8 cellular contexts compared by ENCODE assay signal in the genomic region with DNA sequence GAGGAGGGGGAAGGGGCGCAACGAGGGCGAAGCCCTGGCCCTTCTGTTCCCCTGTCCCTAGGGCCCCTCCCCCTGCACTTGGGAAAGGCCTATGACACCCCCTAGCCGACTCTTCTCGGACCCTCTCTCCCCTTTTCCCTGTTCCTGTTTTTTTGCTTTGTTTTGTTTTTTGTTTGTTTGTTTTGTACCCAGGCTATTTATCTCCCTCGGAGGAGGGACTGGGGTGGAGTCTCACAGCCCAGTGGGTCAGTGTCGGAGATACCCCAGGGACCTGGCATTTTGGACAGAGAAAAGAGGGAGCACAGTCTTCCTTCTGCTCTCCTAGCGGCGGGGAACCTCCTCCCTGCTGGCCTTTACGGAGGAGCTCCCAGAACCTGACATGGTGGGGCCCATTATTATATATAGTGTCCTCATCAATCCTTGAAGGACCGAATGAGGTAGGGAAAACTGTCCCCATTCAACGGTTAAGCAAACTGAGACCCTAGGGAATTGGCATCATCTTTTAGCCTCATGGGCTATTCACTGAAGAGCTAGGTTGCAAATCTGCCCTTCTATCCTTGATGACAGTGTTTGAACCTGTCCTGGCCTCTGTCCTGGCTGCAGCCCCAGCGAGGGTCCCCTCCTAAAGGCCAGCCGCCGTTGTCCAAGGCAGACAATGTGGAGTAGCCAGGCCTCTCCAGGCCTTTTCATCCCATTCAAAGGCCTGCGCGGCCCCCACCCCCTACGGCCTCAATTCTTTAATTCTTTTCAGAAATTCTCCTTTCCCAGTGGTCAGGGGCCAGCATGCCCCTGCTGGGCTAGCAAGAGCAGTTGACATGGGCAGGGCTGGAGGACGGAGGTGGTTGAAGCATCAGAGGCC. TPM values are rescaled to one million over a fixed set of nuclear protein-coding genes. Genes with fewer than 3 reads are reported as not detected.
DNase-seq lines count a peak whose midpoint lies in the region; ATAC-seq and TF ChIP-seq lines count a peak whose summit lies in the region.
"Had no signal": no experiment of that assay in that cellular context is flagged by ENCODE, and none has a peak within 500 bp of the region (broad histone marks: within the 10 kb centered on the region; RNA-seq: fewer than 3 reads in every experiment).

No MANE protein-coding gene starts in this region.

- POLR2A ChIA-PET in HEK293 (lab: Yijun Ruan, JAX): interaction anchor here (0.6 to 1.3 kb wide), 2 partner anchors 61 to 461 kb away, joined by 3 to 5 read pairs; a partner anchor contains a TSS

- peak overlapping the region; percentile 21; the same call in 1 of the 2 replicates for H3K27ac ChIP-seq in HEK293 (ENCODE audit: extremely low read depth, low read depth, low read length)

- no peak for TF ChIP-seq CTCF in HEK293 (tag by site-specific recombination; IDR thresholded peaks at IDR 0.05)

- no peak for DNase-seq in activated naive CD8-positive, alpha-beta T cell treated with anti-CD3 and anti-CD28 coated beads for 36 hours
- DNase-seq in immature natural killer cell (no peak), occipital lobe (lab: John Stamatoyannopoulos, UW) (no peak), inferior parietal cortex (ENCODE audit: extremely low spot score) (no peak), G401 (ENCODE audit: low spot score) (no peak)
- no peak for DNase-seq in stimulated activated naive B cell treated with anti-CD40 and anti-IgM and Interleukin-4, amounts not matched to agents 10 μg/mL and 1 μg/mL and 100 μg/mL, for 72 hours
- DNase-seq: SIG-M5 had no signal

- no peaks in the 10 kb centered on the region for H3K4me1 ChIP-seq in HEK293 (ENCODE audit: control insufficient read depth, insufficient read depth, low read length)

- H3K4me1 Mint-ChIP-seq in activated naive CD8-positive, alpha-beta T cell treated with anti-CD3 and anti-CD28 coated beads for 36 hours: peaks cover 18% of the 10 kb centered on the region
- peaks cover 34 to 41% of the 10 kb centered on the region in 2 donors for H3K4me1 Mint-ChIP-seq in immature natural killer cell
- H3K4me1 Mint-ChIP-seq in stimulated activated naive B cell treated with anti-CD40 and anti-IgM and Interleukin-4, amounts not matched to agents 10 μg/mL and 1 μg/mL and 100 μg/mL, for 72 hours: peaks cover 31 to 53% of the 10 kb centered on the region in 2 donors

- H3K27me3 Mint-ChIP-seq in activated naive CD8-positive, alpha-beta T cell treated with anti-CD3 and anti-CD28 coated beads for 36 hours: peaks cover 48% of the 10 kb centered on the region
- peaks cover 4 to 7% (median 4%) of the 10 kb centered on the region in 3 donors for H3K27me3 Mint-ChIP-seq in immature natural killer cell (ENCODE audit: low read depth in 3 of 3)
- H3K27me3 Mint-ChIP-seq in stimulated activated naive B cell treated with anti-CD40 and anti-IgM and Interleukin-4, amounts not matched to agents 10 μg/mL and 1 μg/mL and 100 μg/mL, for 72 hours: peaks cover 65 to 84% of the 10 kb centered on the region in 2 donors

- no peaks in the 10 kb centered on the region for H3K9me3 ChIP-seq in HEK293 (ENCODE audit: control insufficient read depth, insufficient read depth, low read depth, low read length)

- peak overlapping the region; percentile 62 for H3K4me3 ChIP-seq in HEK293 (ENCODE audit: low read depth, low read length)

- no peak overlapping the region for H3K27ac Mint-ChIP-seq in activated naive CD8-positive, alpha-beta T cell treated with anti-CD3 and anti-CD28 coated beads for 36 hours
- peak overlapping the region in 3 of 6 donors; percentile 32 to 58 (median 44) for H3K27ac Mint-ChIP-seq in immature natural killer cell
- peak overlapping the region; percentile 82 for H3K27ac Mint-ChIP-seq in stimulated activated naive B cell treated with anti-CD40 and anti-IgM and Interleukin-4, amounts not matched to agents 10 μg/mL and 1 μg/mL and 100 μg/mL, for 72 hours

- H3K4me3 Mint-ChIP-seq in activated naive CD8-positive, alpha-beta T cell treated with anti-CD3 and anti-CD28 coated beads for 36 hours: peak overlapping the region; percentile 39
- peak overlapping the region; percentile 75 to 87 (median 78) for H3K4me3 Mint-ChIP-seq in immature natural killer cell
- peak overlapping the region; percentile 68 to 76 for H3K4me3 Mint-ChIP-seq in stimulated activated naive B cell treated with anti-CD40 and anti-IgM and Interleukin-4, amounts not matched to agents 10 μg/mL and 1 μg/mL and 100 μg/mL, for 72 hours

- no peaks in the 10 kb centered on the region for H3K9me3 Mint-ChIP-seq in activated naive CD8-positive, alpha-beta T cell treated with anti-CD3 and anti-CD28 coated beads for 36 hours
- no peaks in the 10 kb centered on the region for H3K9me3 Mint-ChIP-seq in immature natural killer cell
- no peaks in the 10 kb centered on the region for H3K9me3 Mint-ChIP-seq in stimulated activated naive B cell treated with anti-CD40 and anti-IgM and Interleukin-4, amounts not matched to agents 10 μg/mL and 1 μg/mL and 100 μg/mL, for 72 hours

- ATAC-seq in stimulated activated naive B cell treated with anti-CD40 and anti-IgM and Interleukin-4, amounts not matched to agents 10 μg/mL and 1 μg/mL and 100 μg/mL, for 72 hours (replicated peaks): no peak

- CTCF ChIA-PET in HEK293 (lab: Yijun Ruan, JAX): interaction anchor here (0.6 to 5.5 kb wide), 6 partner anchors 34 to 1064 kb away, joined by 3 to 44 read pairs (median 4); no protein-coding TSS in a partner anchor

- no peaks in the 10 kb centered on the region for H3K36me3 ChIP-seq in HEK293 (ENCODE audit: control insufficient read depth in 2 of 2, insufficient read depth in 1 of 2, low read length in 2 of 2)

- in situ Hi-C loops in G401 (cut with HindIII; ENCODE audit: low sequenced_read_pairs): loop anchor here (5.0 kb wide), 1 partner anchor 199 kb away; no protein-coding TSS in a partner anchor

- H3K36me3 Mint-ChIP-seq in activated naive CD8-positive, alpha-beta T cell treated with anti-CD3 and anti-CD28 coated beads for 36 hours: no peaks in the 10 kb centered on the region
- H3K36me3 Mint-ChIP-seq in immature natural killer cell: no peaks in the 10 kb centered on the region
- no peaks in the 10 kb centered on the region for H3K36me3 Mint-ChIP-seq in stimulated activated naive B cell treated with anti-CD40 and anti-IgM and Interleukin-4, amounts not matched to agents 10 μg/mL and 1 μg/mL and 100 μg/mL, for 72 hours

TF ChIP-seq in HEK293, 187 proteins besides CTCF, POLR2A, EP300 and RAD21 (continues in another document):
- TF ChIP-seq ZNF664 (tag by site-specific recombination; IDR thresholded peaks at IDR 0.05): no peak
- TF ChIP-seq, protein P1, sequence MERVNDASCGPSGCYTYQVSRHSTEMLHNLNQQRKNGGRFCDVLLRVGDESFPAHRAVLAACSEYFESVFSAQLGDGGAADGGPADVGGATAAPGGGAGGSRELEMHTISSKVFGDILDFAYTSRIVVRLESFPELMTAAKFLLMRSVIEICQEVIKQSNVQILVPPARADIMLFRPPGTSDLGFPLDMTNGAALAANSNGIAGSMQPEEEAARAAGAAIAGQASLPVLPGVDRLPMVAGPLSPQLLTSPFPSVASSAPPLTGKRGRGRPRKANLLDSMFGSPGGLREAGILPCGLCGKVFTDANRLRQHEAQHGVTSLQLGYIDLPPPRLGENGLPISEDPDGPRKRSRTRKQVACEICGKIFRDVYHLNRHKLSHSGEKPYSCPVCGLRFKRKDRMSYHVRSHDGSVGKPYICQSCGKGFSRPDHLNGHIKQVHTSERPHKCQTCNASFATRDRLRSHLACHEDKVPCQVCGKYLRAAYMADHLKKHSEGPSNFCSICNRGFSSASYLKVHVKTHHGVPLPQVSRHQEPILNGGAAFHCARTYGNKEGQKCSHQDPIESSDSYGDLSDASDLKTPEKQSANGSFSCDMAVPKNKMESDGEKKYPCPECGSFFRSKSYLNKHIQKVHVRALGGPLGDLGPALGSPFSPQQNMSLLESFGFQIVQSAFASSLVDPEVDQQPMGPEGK (tag by site-specific recombination; IDR thresholded peaks at IDR 0.05): peak; percentile 41
- TF ChIP-seq ZNF510 (tag by site-specific recombination; IDR thresholded peaks at IDR 0.05; ENCODE audit: insufficient replicate concordance): no peak
- no peak for TF ChIP-seq ZNF24 (tag by site-specific recombination; IDR thresholded peaks at IDR 0.05)
- TF ChIP-seq, protein P2, sequence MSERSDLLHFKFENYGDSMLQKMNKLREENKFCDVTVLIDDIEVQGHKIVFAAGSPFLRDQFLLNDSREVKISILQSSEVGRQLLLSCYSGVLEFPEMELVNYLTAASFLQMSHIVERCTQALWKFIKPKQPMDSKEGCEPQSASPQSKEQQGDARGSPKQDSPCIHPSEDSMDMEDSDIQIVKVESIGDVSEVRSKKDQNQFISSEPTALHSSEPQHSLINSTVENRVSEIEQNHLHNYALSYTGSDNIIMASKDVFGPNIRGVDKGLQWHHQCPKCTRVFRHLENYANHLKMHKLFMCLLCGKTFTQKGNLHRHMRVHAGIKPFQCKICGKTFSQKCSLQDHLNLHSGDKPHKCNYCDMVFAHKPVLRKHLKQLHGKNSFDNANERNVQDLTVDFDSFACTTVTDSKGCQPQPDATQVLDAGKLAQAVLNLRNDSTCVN (tag by site-specific recombination; optimal IDR thresholded peaks at IDR 0.05): peak; percentile 21
- no peak for TF ChIP-seq ZNF777 (tag by site-specific recombination; IDR thresholded peaks at IDR 0.05; ENCODE audit: borderline replicate concordance)
- TF ChIP-seq ZIC2 (tag by site-specific recombination; IDR thresholded peaks at IDR 0.05): peak; percentile 50; the same call in 1 of the 2 replicates
- TF ChIP-seq ZNF133 (tag by site-specific recombination; IDR thresholded peaks at IDR 0.05): no peak
- TF ChIP-seq, protein P3, sequence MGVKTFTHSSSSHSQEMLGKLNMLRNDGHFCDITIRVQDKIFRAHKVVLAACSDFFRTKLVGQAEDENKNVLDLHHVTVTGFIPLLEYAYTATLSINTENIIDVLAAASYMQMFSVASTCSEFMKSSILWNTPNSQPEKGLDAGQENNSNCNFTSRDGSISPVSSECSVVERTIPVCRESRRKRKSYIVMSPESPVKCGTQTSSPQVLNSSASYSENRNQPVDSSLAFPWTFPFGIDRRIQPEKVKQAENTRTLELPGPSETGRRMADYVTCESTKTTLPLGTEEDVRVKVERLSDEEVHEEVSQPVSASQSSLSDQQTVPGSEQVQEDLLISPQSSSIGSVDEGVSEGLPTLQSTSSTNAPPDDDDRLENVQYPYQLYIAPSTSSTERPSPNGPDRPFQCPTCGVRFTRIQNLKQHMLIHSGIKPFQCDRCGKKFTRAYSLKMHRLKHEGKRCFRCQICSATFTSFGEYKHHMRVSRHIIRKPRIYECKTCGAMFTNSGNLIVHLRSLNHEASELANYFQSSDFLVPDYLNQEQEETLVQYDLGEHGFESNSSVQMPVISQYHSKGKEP (tag by site-specific recombination; IDR thresholded peaks at IDR 0.05): no peak
- TF ChIP-seq ZNF366 (tag by site-specific recombination; conservative IDR thresholded peaks at IDR 0.05): no peak

RNA-seq across cellular contexts. Expression of a gene that starts 0.9 kb away (rescaled TPM):
- total RNA-seq in activated naive CD8-positive, alpha-beta T cell treated with anti-CD3 and anti-CD28 coated beads for 36 hours: not detected
- under 1 TPM in 2 of 3 donors, not detected in 1; 0.29 to 0.91 TPM for polyA plus RNA-seq in immature natural killer cell
- 31.8 TPM for total RNA-seq in occipital lobe
- total RNA-seq in G401 (2014; rRNA removed; shearing (Covaris generic)): 7.9 and 20.7 TPM in 2 replicates
